Comparison of ENCODE assay signal across 8 cellular contexts in genomic region chr10:72276013-72276387, GRCh38. TPM values are rescaled to one million over a fixed set of nuclear protein-coding genes. Genes with fewer than 3 reads are reported as not detected.
DNase-seq lines count a peak whose midpoint lies in the region; ATAC-seq, FAIRE-seq and TF ChIP-seq lines count a peak whose summit lies in the region.

No MANE protein-coding gene starts in this region.

- CTCF ChIA-PET in HepG2 (lab: Yijun Ruan, JAX; ENCODE audit: low intra/inter-chr PET ratio, low total read pairs), result no interaction called here

- no peak for TF ChIP-seq POLR2A in NB4 (IDR thresholded peaks at IDR 0.05; ENCODE audit: extremely low read depth, insufficient read length)
- peak in 1 of 2 experiments; percentile 25; a peak in 1 of 4 replicates for TF ChIP-seq POLR2A in HepG2 (IDR thresholded peaks at IDR 0.05; ENCODE audit: insufficient read depth in 1 of 2, low read depth in 2 of 2, low read length in 2 of 2)

- intact Hi-C loops in HepG2 (cut with micrococcal nuclease; ENCODE audit: unreplicated experiment), result no loop called here

- TF ChIP-seq EP300 in HepG2 (IDR thresholded peaks at IDR 0.05; ENCODE audit: low read depth in 2 of 2, low read length in 2 of 2) (no peak), HepG2 (CRISPR knock-in tag; IDR thresholded peaks at IDR 0.05; ENCODE audit: borderline replicate concordance) (no peak; the same call in 1 of the 2 replicates)

- WGBS in HepG2 (ENCODE audit: low lambda C conversion rate), result 22% methylated on average over 4 of the region's 4 CpGs

- peaks cover 58% of the 10 kb centered on the region for H3K4me1 ChIP-seq in HepG2 (ENCODE audit: insufficient read depth, low read length)
- peaks cover 19 to 26% of the 10 kb centered on the region in 2 donors for H3K4me1 ChIP-seq in thoracic aorta (ENCODE audit: control insufficient read depth in 1 of 2, low read depth in 2 of 2)

- H3K9me3 ChIP-seq in HepG2 (ENCODE audit: low read length), result no peaks in the 10 kb centered on the region
- H3K9me3 ChIP-seq in thoracic aorta, result no peaks in the 10 kb centered on the region

- peak overlapping the region; percentile 97 for H3K4me2 ChIP-seq in HepG2 (ENCODE audit: low read depth, low read length)

- FAIRE-seq in HepG2 (lab: Jason Lieb, UNC) (no peak), frontal cortex (lab: Jason Lieb, UNC) (no peak)

- peak overlapping the region; percentile 95 for H3K27ac ChIP-seq in angular gyrus (ENCODE audit: low read depth, low read length)
- H3K27ac ChIP-seq in HepG2 (ENCODE audit: extremely low read length, insufficient read depth, low read length), result peak overlapping the region; percentile 54
- H3K27ac ChIP-seq in thoracic aorta, result peak overlapping the region; percentile 46 to 95

- peak; percentile 50 for DNase-seq in Caki2 (ENCODE audit: low read depth)
- no peak for DNase-seq in NB4 (ENCODE audit: low read depth)
- no peak for DNase-seq in HepG2 (ENCODE audit: low spot score)
- DNase-seq in thoracic aorta (ENCODE audit: low spot score), result no peak
- DNase-seq in activated CD4-positive, CD25-positive, alpha-beta regulatory T cell (lab: John Stamatoyannopoulos, UW), result no peak
- DNase-seq in frontal cortex (ENCODE audit: low spot score in 2 of 2), result no peak

- H3K4me3 ChIP-seq in NB4 (ENCODE audit: low read depth, low read length) (peak overlapping the region; percentile 88), HepG2 (replicated peaks in 1 of 3; ENCODE audit: insufficient read depth in 1 of 3, low read depth in 2 of 3, low read length in 3 of 3) (peak overlapping the region; percentile 81 to 99 (median 98)), thoracic aorta (peak overlapping the region; percentile 85)

- TF ChIP-seq RAD21 in HepG2 (CRISPR knock-in tag; IDR thresholded peaks at IDR 0.05), result no peak; the same call in 1 of the 2 replicates

- H2AFZ ChIP-seq in HepG2 (ENCODE audit: low read length), result no peak overlapping the region

- H3K36me3 ChIP-seq in HepG2 (replicated peaks in 1 of 2; ENCODE audit: control insufficient read depth in 1 of 2, insufficient read depth in 2 of 2, low read length in 2 of 2), result peaks cover 2 to 13% of the 10 kb centered on the region in 2 experiments; a peak in 3 of 5 replicates
- peaks cover 3% of the 10 kb centered on the region for H3K36me3 ChIP-seq in thoracic aorta

- BruUV-seq in HepG2 (replicated peaks; lab: Mats Ljungman, UMichigan), result no TSS peak

- no peak for ATAC-seq in HepG2
- ATAC-seq in thoracic aorta (ENCODE audit: insufficient number of reproducible peaks, low FRiP score, low read depth), result no peak
- no peak for ATAC-seq in GM21367 (IDR thresholded peaks at IDR 0.05; ENCODE audit: unreplicated experiment)

- TF ChIP-seq CTCF in NB4 (IDR thresholded peaks at IDR 0.05; ENCODE audit: low read depth, low read length), result no peak
- no peak for TF ChIP-seq CTCF in HepG2 (CRISPR knock-in tag; IDR thresholded peaks at IDR 0.05)
- TF ChIP-seq CTCF in thoracic aorta (IDR thresholded peaks at IDR 0.05), result no peak

- H4K20me1 ChIP-seq in HepG2 (ENCODE audit: insufficient read depth, low read length), result peaks cover 26% of the 10 kb centered on the region

- peaks cover 23% of the 10 kb centered on the region for H3K79me2 ChIP-seq in HepG2 (ENCODE audit: insufficient read depth, low read length)

- in situ Hi-C loops in Caki2 (cut with HindIII; ENCODE audit: low pct_unique_long_range_greater_than_20kb, low sequenced_read_pairs), result loop anchor here (5.0 kb wide), 1 partner anchor 36 kb away; no protein-coding TSS in a partner anchor
- in situ Hi-C loops in HepG2 (cut with HindIII; ENCODE audit: extremely low pct_ligation_motif_present, low pct_unique_long_range_greater_than_20kb), result loop anchor here (5.0 kb wide), 1 partner anchor 51 kb away; no protein-coding TSS in a partner anchor

- H3K27me3 ChIP-seq in HepG2 (ENCODE audit: control insufficient read depth in 1 of 2, insufficient read depth in 2 of 2, low read length in 2 of 2), result no peaks in the 10 kb centered on the region; a peak in 1 of 5 replicates
- no peaks in the 10 kb centered on the region for H3K27me3 ChIP-seq in thoracic aorta (replicated peaks; ENCODE audit: insufficient read depth)

- peak overlapping the region; percentile 93 for H3K9ac ChIP-seq in HepG2 (ENCODE audit: insufficient read depth, low read depth, low read length)

- POLR2A ChIA-PET in HepG2 (lab: Yijun Ruan, JAX), result interaction anchor here (0.6 to 8.5 kb wide), 18 partner anchors 10 to 78 kb away, joined by 3 to 322 read pairs (median 11); partner anchors contain the start of genes ANAPC16 and ASCC1

TF ChIP-seq in HepG2, 621 proteins besides CTCF, POLR2A, EP300 and RAD21 (continues in another document):
- no peak; the same call in 1 of the 2 replicates for TF ChIP-seq ZNF574 (CRISPR knock-in tag; IDR thresholded peaks at IDR 0.05)

RNA-seq across cellular contexts. Expression of gene DDIT4, which starts 2.3 kb away (rescaled TPM):
- 408 and 445 TPM in 2 replicates for total RNA-seq in Caki2 (2014; rRNA removed; shearing (Covaris generic); ENCODE audit: low replicate concordance)
- 35.2 and 35.6 TPM in 2 replicates for total RNA-seq in HepG2 (2016; rRNA removed; fragmentation: Illumina TruSeq; extraction: Trizol)
- 17.3 and 17.4 TPM in 2 replicates for total RNA-seq in HepG2 (2016; cell fraction: cytosol; rRNA removed; fragmentation: Illumina TruSeq; extraction: Trizol; ENCODE audit: low read depth)
- total RNA-seq in HepG2 (2016; cell fraction: insoluble cytoplasmic fraction; rRNA removed; fragmentation: Illumina TruSeq; extraction: Trizol), result 35.9 and 37.2 TPM in 2 replicates
- 34.5 and 35.2 TPM in 2 replicates for total RNA-seq in HepG2 (2016; cell fraction: membrane; rRNA removed; fragmentation: Illumina TruSeq; extraction: Trizol)
- total RNA-seq in HepG2 (2016; cell fraction: nucleus; rRNA removed; fragmentation: Illumina TruSeq; extraction: Trizol), result 19.2 and 19.4 TPM in 2 replicates
- 40.7 and 78.9 TPM in 2 replicates for polyA plus RNA-seq in HepG2 (2011; rRNA removed)
- polyA plus RNA-seq in HepG2 (2011; cell fraction: cytosol; rRNA removed), result 47.3 and 59.3 TPM in 2 replicates
- polyA plus RNA-seq in HepG2 (2011; cell fraction: nucleus; rRNA removed), result 73.1 and 98.3 TPM in 2 replicates
- 82.2 and 137 TPM in 2 replicates for polyA plus RNA-seq in HepG2 (2012)
- 3.8 and 5.2 TPM in 2 replicates for polyA plus RNA-seq in HepG2 (2016; cell fraction: cytosol; fragmentation: Illumina TruSeq; extraction: Trizol; ENCODE audit: low read depth)
- polyA plus RNA-seq in HepG2 (2016; cell fraction: insoluble cytoplasmic fraction; fragmentation: Illumina TruSeq; extraction: Trizol; ENCODE audit: low read depth), result 24.9 and 26.7 TPM in 2 replicates
- polyA plus RNA-seq in HepG2 (2016; cell fraction: membrane; fragmentation: Illumina TruSeq; extraction: Trizol; ENCODE audit: low read depth), result 8.1 and 8.4 TPM in 2 replicates
- 27.3 and 28.4 TPM in 2 replicates for polyA plus RNA-seq in HepG2 (2016; cell fraction: nucleus; fragmentation: Illumina TruSeq; extraction: Trizol; ENCODE audit: insufficient read depth, low read depth)
- polyA minus RNA-seq in HepG2 (2011; rRNA and poly(A)+ RNA removed; ENCODE audit: low replicate concordance), result 150 and 161 TPM in 2 replicates
- polyA minus RNA-seq in HepG2 (2011; cell fraction: cytosol; rRNA and poly(A)+ RNA removed), result 74.7 and 77.2 TPM in 2 replicates
- polyA minus RNA-seq in HepG2 (2011; cell fraction: nucleus; rRNA and poly(A)+ RNA removed), result 51.2 and 56.2 TPM in 2 replicates
- total RNA-seq in thoracic aorta, result 100 to 1,000 TPM; 163 to 374 TPM
- 26.5 TPM for total RNA-seq in frontal cortex

RNA-seq across cellular contexts. Expression of gene ASCC1, which starts 59.9 kb away (rescaled TPM):
- total RNA-seq in Caki2 (2014; rRNA removed; shearing (Covaris generic); ENCODE audit: low replicate concordance), result 55.1 and 82.7 TPM in 2 replicates
- total RNA-seq in HepG2 (2016; rRNA removed; fragmentation: Illumina TruSeq; extraction: Trizol), result 30.1 and 51.0 TPM in 2 replicates
- total RNA-seq in HepG2 (2016; cell fraction: cytosol; rRNA removed; fragmentation: Illumina TruSeq; extraction: Trizol; ENCODE audit: low read depth), result 5.7 and 7.9 TPM in 2 replicates
- total RNA-seq in HepG2 (2016; cell fraction: insoluble cytoplasmic fraction; rRNA removed; fragmentation: Illumina TruSeq; extraction: Trizol), result 31.9 and 52.7 TPM in 2 replicates
- 8.5 and 11.2 TPM in 2 replicates for total RNA-seq in HepG2 (2016; cell fraction: membrane; rRNA removed; fragmentation: Illumina TruSeq; extraction: Trizol)
- total RNA-seq in HepG2 (2016; cell fraction: nucleus; rRNA removed; fragmentation: Illumina TruSeq; extraction: Trizol), result 19.7 and 20.4 TPM in 2 replicates
- polyA plus RNA-seq in HepG2 (2011; rRNA removed), result 16.6 and 21.6 TPM in 2 replicates
- 12.4 and 18.1 TPM in 2 replicates for polyA plus RNA-seq in HepG2 (2011; cell fraction: cytosol; rRNA removed)
- 7.4 and 10.0 TPM in 2 replicates for polyA plus RNA-seq in HepG2 (2011; cell fraction: nucleus; rRNA removed)
- 23.8 and 25.1 TPM in 2 replicates for polyA plus RNA-seq in HepG2 (2012)
- 2.5 and 3.4 TPM in 2 replicates for polyA plus RNA-seq in HepG2 (2016; cell fraction: cytosol; fragmentation: Illumina TruSeq; extraction: Trizol; ENCODE audit: low read depth)
- polyA plus RNA-seq in HepG2 (2016; cell fraction: insoluble cytoplasmic fraction; fragmentation: Illumina TruSeq; extraction: Trizol; ENCODE audit: low read depth), result 47.4 and 47.8 TPM in 2 replicates
- 5.9 and 6.9 TPM in 2 replicates for polyA plus RNA-seq in HepG2 (2016; cell fraction: membrane; fragmentation: Illumina TruSeq; extraction: Trizol; ENCODE audit: low read depth)
- 22.3 and 27.0 TPM in 2 replicates for polyA plus RNA-seq in HepG2 (2016; cell fraction: nucleus; fragmentation: Illumina TruSeq; extraction: Trizol; ENCODE audit: insufficient read depth, low read depth)
- 21.8 and 33.7 TPM in 2 replicates for polyA minus RNA-seq in HepG2 (2011; rRNA and poly(A)+ RNA removed; ENCODE audit: low replicate concordance)
- polyA minus RNA-seq in HepG2 (2011; cell fraction: cytosol; rRNA and poly(A)+ RNA removed), result 16.5 and 21.2 TPM in 2 replicates
- 25.8 and 32.3 TPM in 2 replicates for polyA minus RNA-seq in HepG2 (2011; cell fraction: nucleus; rRNA and poly(A)+ RNA removed)
- total RNA-seq in thoracic aorta, result 10 to 100 TPM; 15.2 to 30.3 TPM
- total RNA-seq in frontal cortex, result 25.7 TPM
